In the genomic region with DNA sequence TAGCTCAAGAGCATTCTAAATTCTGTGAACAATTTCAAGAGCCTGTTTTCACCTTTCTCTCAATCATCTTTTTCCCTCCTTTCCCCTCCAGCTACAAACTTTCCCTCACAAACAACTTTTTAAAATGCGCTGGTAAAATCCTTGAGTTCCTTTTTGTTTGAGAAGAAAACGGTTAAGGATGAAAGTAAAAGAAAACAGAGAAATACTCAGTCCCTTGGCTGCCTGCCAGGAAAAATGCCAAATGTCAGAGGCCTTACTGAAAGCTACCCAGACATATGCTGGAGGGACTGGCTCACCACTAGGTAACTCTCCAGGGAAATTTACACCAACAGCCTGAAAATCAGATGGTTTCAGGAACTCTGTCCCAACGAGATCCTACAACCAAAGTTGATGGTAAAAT, we compare ENCODE assay signal across 9 cellular contexts. TPM values are rescaled to one million over a fixed set of nuclear protein-coding genes. Genes with fewer than 3 reads are reported as not detected.
DNase-seq lines count a peak whose midpoint lies in the region; ATAC-seq and TF ChIP-seq lines count a peak whose summit lies in the region.
"Had no signal": no experiment of that assay in that cellular context is flagged by ENCODE, and none has a peak within 500 bp of the region (broad histone marks: within the 10 kb centered on the region; RNA-seq: fewer than 3 reads in every experiment).

No MANE protein-coding gene starts in this region.

- no peak overlapping the region for H2BK5ac ChIP-seq in trophoblast cell (ENCODE audit: low read depth, low read length, poor library complexity)

- H3K4me2 ChIP-seq in trophoblast cell (ENCODE audit: low read length), result no peak overlapping the region

- no peaks in the 10 kb centered on the region for H3K79me2 ChIP-seq in trophoblast cell (ENCODE audit: control insufficient read depth, insufficient read depth, low read length, poor library complexity)

- H3K23ac ChIP-seq in trophoblast cell (ENCODE audit: low read length), result no peak overlapping the region

- no peak overlapping the region for H3K14ac ChIP-seq in trophoblast cell (ENCODE audit: low read length)

- in situ Hi-C loops in brain microvascular endothelial cell (cut with HindIII; ENCODE audit: low pct_ligation_motif_present, low sequenced_read_pairs), result no loop called here

- no peak overlapping the region for H2BK120ac ChIP-seq in trophoblast cell (ENCODE audit: insufficient read depth, low read length, poor library complexity)

- H4K8ac ChIP-seq in trophoblast cell (ENCODE audit: low read depth, low read length), result no peak overlapping the region

- H4K12ac ChIP-seq in trophoblast cell (ENCODE audit: low read depth, low read length), result no peak overlapping the region

- peak overlapping the region; percentile 54 for H2AFZ ChIP-seq in trophoblast cell (ENCODE audit: insufficient read depth, low read length, poor library complexity)

- H3K4me3 ChIP-seq in brain microvascular endothelial cell (ENCODE audit: low read depth, low read length) (no peak overlapping the region), trophoblast cell (ENCODE audit: low read depth, low read length) (no peak overlapping the region), MG63 (no peak overlapping the region)

- H3K4ac ChIP-seq in trophoblast cell (ENCODE audit: low read depth, low read length), result no peak overlapping the region

- H2BK12ac ChIP-seq in trophoblast cell (ENCODE audit: low read length), result no peak overlapping the region

- H4K91ac ChIP-seq in trophoblast cell (ENCODE audit: low read depth, low read length), result no peak overlapping the region

- ATAC-seq in GM21619 (IDR thresholded peaks at IDR 0.05; ENCODE audit: unreplicated experiment) (no peak), esophagus mucosa (no peak)

- no peaks in the 10 kb centered on the region for H3K36me3 ChIP-seq in brain microvascular endothelial cell (replicated peaks)
- no peaks in the 10 kb centered on the region for H3K36me3 ChIP-seq in trophoblast cell (ENCODE audit: control insufficient read depth in 1 of 2, insufficient read depth in 2 of 2, low read length in 2 of 2)
- H3K36me3 ChIP-seq in MG63, result no peaks in the 10 kb centered on the region

- no peak overlapping the region for H2AK5ac ChIP-seq in trophoblast cell (ENCODE audit: low read length)

- H3K4me1 ChIP-seq in trophoblast cell (ENCODE audit: control insufficient read depth in 1 of 2, insufficient read depth in 2 of 2, low read length in 2 of 2), result peaks cover 0 to 4% of the 10 kb centered on the region in 2 experiments

- no peaks in the 10 kb centered on the region for H3K9me3 ChIP-seq in trophoblast cell (ENCODE audit: insufficient read depth, low read depth, low read length)
- H3K9me3 ChIP-seq in MG63, result no peaks in the 10 kb centered on the region

- TF ChIP-seq CTCF in brain microvascular endothelial cell (IDR thresholded peaks at IDR 0.05; ENCODE audit: low read depth, low read length, missing control alignments), result no peak

- no peak overlapping the region for H3K27ac ChIP-seq in brain microvascular endothelial cell
- H3K27ac ChIP-seq in trophoblast cell (ENCODE audit: low read depth, low read length), result no peak overlapping the region

- no peak overlapping the region for H3K18ac ChIP-seq in trophoblast cell (ENCODE audit: low read length)

- no peak overlapping the region for H3K9ac ChIP-seq in trophoblast cell (ENCODE audit: low read length)

- H3K27me3 ChIP-seq in brain microvascular endothelial cell (replicated peaks) (no peaks in the 10 kb centered on the region), trophoblast cell (ENCODE audit: insufficient read depth, low read length) (no peaks in the 10 kb centered on the region), MG63 (no peaks in the 10 kb centered on the region)

- WGBS in trophoblast cell (ENCODE audit: extremely low coverage, insufficient coverage, insufficient read length), result no CpG with 5 or more reads among the region's 3 CpGs

- H3K79me1 ChIP-seq in trophoblast cell (ENCODE audit: low read length), result no peaks in the 10 kb centered on the region

- DNase-seq in NCI-H2196 (lab: John Stamatoyannopoulos, UW; ENCODE audit: unreplicated experiment) (peak; percentile 45), NCI-H2196 treated with DMSO at 0.1 percent for 48 hours (lab: John Stamatoyannopoulos, UW; ENCODE audit: unreplicated experiment) (no peak), NCI-H2171 treated with DMSO at 0.1 percent for 48 hours (lab: John Stamatoyannopoulos, UW) (peak; percentile 65), brain microvascular endothelial cell (peak; percentile 65), trophoblast cell (no peak), MG63 (no peak)
- DNase-seq: CD4-positive, CD25-positive, alpha-beta regulatory T cell had no signal

RNA-seq across cellular contexts. Expression of gene SERBP1, which starts 11.0 kb away (rescaled TPM):
- polyA plus RNA-seq in trophoblast cell (2013), result 248 and 260 TPM in 2 replicates
- 378 and 639 TPM in 2 replicates for total RNA-seq in MG63 (2014; rRNA removed; shearing (Covaris generic); ENCODE audit: low replicate concordance)
- total RNA-seq in esophagus mucosa, result 225 TPM

Comparison
In these comparisons a context has a peak if more than half of its experiments do, and no peak if none do; other contexts are left out.
1. DNase-seq: peak in NCI-H2196 (single experiment), NCI-H2171 treated with DMSO at 0.1 percent for 48 hours (single experiment) and brain microvascular endothelial cell (single experiment); none in NCI-H2196 treated with DMSO at 0.1 percent for 48 hours (single experiment), trophoblast cell (0 of 2) and MG63 (single experiment).